ENCODE assay signal across 14 cellular contexts in the genomic region with DNA sequence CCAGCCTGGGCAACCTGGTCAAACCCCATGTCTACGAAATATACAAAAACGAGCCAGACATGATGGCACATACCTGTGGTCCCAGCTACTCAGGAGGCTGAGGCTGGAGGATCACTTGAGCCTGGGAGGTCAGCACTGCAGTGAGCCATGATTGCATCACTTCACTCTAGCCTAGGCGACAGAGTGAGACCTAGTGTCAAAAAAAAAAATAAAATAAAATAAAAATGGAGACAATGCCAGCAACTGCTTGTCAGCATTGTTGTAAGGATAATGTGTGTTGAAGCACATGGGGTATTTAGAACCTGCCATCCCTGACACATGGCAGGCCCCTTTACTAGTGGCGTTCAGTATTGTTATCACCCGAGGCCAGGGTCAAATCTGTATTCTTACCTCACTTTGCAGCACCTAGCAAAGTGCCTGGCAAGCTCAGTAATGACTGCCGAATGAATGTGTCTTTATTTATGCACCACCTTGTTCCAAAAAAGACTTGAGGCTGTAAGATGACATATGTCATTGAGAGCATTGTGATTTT. TPM values are rescaled to one million over a fixed set of nuclear protein-coding genes. Genes with fewer than 3 reads are reported as not detected.
A peak's percentile ranks its signal among the peaks of the same experiment; 100 is the strongest.
DNase-seq lines count a peak whose midpoint lies in the region; ATAC-seq, FAIRE-seq and TF ChIP-seq lines count a peak whose summit lies in the region.
"Had no signal": no experiment of that assay in that cellular context is flagged by ENCODE, and none has a peak within 500 bp of the region (broad histone marks: within the 10 kb centered on the region; RNA-seq: fewer than 3 reads in every experiment).

No MANE protein-coding gene starts in this region.

- no peaks in the 10 kb centered on the region for H4K20me1 ChIP-seq in BLaER1

- no peak for ATAC-seq in activated CD8-positive, alpha-beta T cell treated with anti-CD3 and anti-CD28 coated beads for 36 hours
- no peak for ATAC-seq in GM18498 (IDR thresholded peaks at IDR 0.05; ENCODE audit: unreplicated experiment)

- H3K27ac ChIP-seq in BLaER1 = peak overlapping the region; percentile 93
- no peak overlapping the region for H3K27ac ChIP-seq in CD8-positive, alpha-beta memory T cell (ENCODE audit: low read depth, low read length)
- H3K27ac ChIP-seq: C4-2B had no signal

- H3K36me3 ChIP-seq in BLaER1 = no peaks in the 10 kb centered on the region
- no peaks in the 10 kb centered on the region for H3K36me3 ChIP-seq in CD8-positive, alpha-beta memory T cell (ENCODE audit: insufficient read depth, low read length)
- H3K36me3 ChIP-seq: MG63 had no signal

- no peak for DNase-seq in CD8-positive, alpha-beta memory T cell
- DNase-seq in activated CD8-positive, alpha-beta T cell treated with anti-CD3 and anti-CD28 coated beads for 36 hours = no peak
- DNase-seq in immature natural killer cell (no peak), iPS-NIHi11 (ENCODE audit: low spot score) (no peak), urothelium cell line (ENCODE audit: low spot score) (no peak)
- DNase-seq: cerebellar nuclear complex, MG63, NCI-H2029 treated with DMSO at 0.1 percent for 48 hours, NCI-H69 had no signal

- peaks cover 7 to 8% of the 10 kb centered on the region in 2 donors for H3K27me3 Mint-ChIP-seq in CD8-positive, alpha-beta memory T cell
- H3K27me3 Mint-ChIP-seq in activated CD8-positive, alpha-beta T cell treated with anti-CD3 and anti-CD28 coated beads for 36 hours = no peaks in the 10 kb centered on the region
- H3K27me3 Mint-ChIP-seq in immature natural killer cell (ENCODE audit: low read depth in 3 of 3) = peaks cover 12 to 40% (median 32%) of the 10 kb centered on the region in 3 donors

- POLR2A ChIA-PET in CD8-positive, alpha-beta memory T cell (lab: Charles Lee) = interaction anchor here (1.5 kb wide), 1 partner anchor 16 kb away, joined by 8 read pairs; no protein-coding TSS in a partner anchor
- POLR2A ChIA-PET in activated CD8-positive, alpha-beta T cell treated with anti-CD3 and anti-CD28 coated beads for 36 hours (lab: Charles Lee) = interaction anchor here (0.6 to 1.7 kb wide), 3 partner anchors 15 to 306 kb away, joined by 3 to 7 read pairs (median 4); no protein-coding TSS in a partner anchor

- no peaks in the 10 kb centered on the region for H3K9me3 Mint-ChIP-seq in CD8-positive, alpha-beta memory T cell
- H3K9me3 Mint-ChIP-seq in activated CD8-positive, alpha-beta T cell treated with anti-CD3 and anti-CD28 coated beads for 36 hours = no peaks in the 10 kb centered on the region
- no peaks in the 10 kb centered on the region for H3K9me3 Mint-ChIP-seq in immature natural killer cell

- CTCF ChIA-PET in CD8-positive, alpha-beta memory T cell (lab: Charles Lee) = interaction anchor here (1.2 to 1.6 kb wide), 2 partner anchors 16 to 19 kb away, joined by 5 read pairs; no protein-coding TSS in a partner anchor
- CTCF ChIA-PET in activated CD8-positive, alpha-beta T cell treated with anti-CD3 and anti-CD28 coated beads for 36 hours (lab: Charles Lee) = interaction anchor here (1.0 kb wide), 2 partner anchors 14 to 54 kb away, joined by 3 read pairs; no protein-coding TSS in a partner anchor

- H3K27ac Mint-ChIP-seq in CD8-positive, alpha-beta memory T cell = peak overlapping the region in 7 of 8 donors; percentile 66 to 92 (median 85)
- H3K27ac Mint-ChIP-seq in activated CD8-positive, alpha-beta T cell treated with anti-CD3 and anti-CD28 coated beads for 36 hours = peak overlapping the region; percentile 96
- H3K27ac Mint-ChIP-seq in immature natural killer cell = peak overlapping the region in 3 of 6 donors; percentile 59 to 90 (median 77)

- no peak overlapping the region for H3K4me3 ChIP-seq in BLaER1
- H3K4me3 ChIP-seq in CD8-positive, alpha-beta memory T cell (ENCODE audit: low read length) = peak overlapping the region; percentile 25
- H3K4me3 ChIP-seq: MG63 had no signal

- H3K4me1 Mint-ChIP-seq in CD8-positive, alpha-beta memory T cell = peaks cover 23 to 49% (median 24%) of the 10 kb centered on the region in 3 donors
- peaks cover 47% of the 10 kb centered on the region for H3K4me1 Mint-ChIP-seq in activated CD8-positive, alpha-beta T cell treated with anti-CD3 and anti-CD28 coated beads for 36 hours (ENCODE audit: low read depth)
- peaks cover 15 to 22% of the 10 kb centered on the region in 2 donors for H3K4me1 Mint-ChIP-seq in immature natural killer cell

- peak overlapping the region; percentile 81; the same call in 1 of the 2 replicates for H3K9ac ChIP-seq in BLaER1

- H3K4me2 ChIP-seq in BLaER1 = peak overlapping the region; percentile 86

- no peak for FAIRE-seq in urothelium cell line (lab: Jason Lieb, UNC)
- FAIRE-seq: keratinocyte had no signal

- peak overlapping the region in 5 of 7 donors; percentile 41 to 79 (median 63) for H3K4me3 Mint-ChIP-seq in CD8-positive, alpha-beta memory T cell
- H3K4me3 Mint-ChIP-seq in activated CD8-positive, alpha-beta T cell treated with anti-CD3 and anti-CD28 coated beads for 36 hours = peak overlapping the region; percentile 54
- H3K4me3 Mint-ChIP-seq in immature natural killer cell = peak overlapping the region; percentile 51 to 81 (median 65)

- intact Hi-C loops in activated CD8-positive, alpha-beta T cell treated with anti-CD3 and anti-CD28 coated beads for 36 hours (cut with micrococcal nuclease) = loop anchor here (2.0 kb wide), 1 partner anchor 15 kb away; no protein-coding TSS in a partner anchor

- H3K36me3 Mint-ChIP-seq in CD8-positive, alpha-beta memory T cell = no peaks in the 10 kb centered on the region
- H3K36me3 Mint-ChIP-seq in activated CD8-positive, alpha-beta T cell treated with anti-CD3 and anti-CD28 coated beads for 36 hours (ENCODE audit: low read depth) = no peaks in the 10 kb centered on the region
- peaks cover 0 to 3% (median 0%) of the 10 kb centered on the region in 3 donors for H3K36me3 Mint-ChIP-seq in immature natural killer cell

- peaks cover 100% of the 10 kb centered on the region for H3K4me1 ChIP-seq in BLaER1
- peaks cover 32% of the 10 kb centered on the region for H3K4me1 ChIP-seq in CD8-positive, alpha-beta memory T cell (ENCODE audit: insufficient read depth, low read length)

- H3K27me3 ChIP-seq in BLaER1 = no peaks in the 10 kb centered on the region
- H3K27me3 ChIP-seq in CD8-positive, alpha-beta memory T cell (ENCODE audit: insufficient read depth, low read length, poor library complexity, severe bottlenecking) = no peaks in the 10 kb centered on the region
- H3K27me3 ChIP-seq: MG63 had no signal

- no peak for TF ChIP-seq CTCF in activated CD8-positive, alpha-beta T cell treated with anti-CD3 and anti-CD28 coated beads for 36 hours (IDR thresholded peaks at IDR 0.05)

- H3K9me3 ChIP-seq in BLaER1 = no peaks in the 10 kb centered on the region
- no peaks in the 10 kb centered on the region for H3K9me3 ChIP-seq in CD8-positive, alpha-beta memory T cell (ENCODE audit: low read length)
- H3K9me3 ChIP-seq: MG63 had no signal

RNA-seq across cellular contexts. Expression of a gene that starts 32.4 kb away (rescaled TPM):
- total RNA-seq in CD8-positive, alpha-beta memory T cell = not detected
- polyA plus RNA-seq in CD8-positive, alpha-beta memory T cell = 0.05 TPM
- total RNA-seq in activated CD8-positive, alpha-beta T cell treated with anti-CD3 and anti-CD28 coated beads for 36 hours = under 1 TPM in 1 of 2 experiments, not detected in 1; 0.09 TPM
- polyA plus RNA-seq in immature natural killer cell = under 1 TPM in 1 of 3 donors, not detected in 2; 0.04 TPM
- total RNA-seq: mononuclear cell had no signal
- polyA plus RNA-seq: keratinocyte had no signal

RNA-seq across cellular contexts. Expression of a gene that starts 55.2 kb away (rescaled TPM):
- 10 to 100 TPM; 31.4 to 32.3 TPM for total RNA-seq in CD8-positive, alpha-beta memory T cell
- polyA plus RNA-seq in CD8-positive, alpha-beta memory T cell = 22.2 TPM
- 10 to 100 TPM; 40.7 to 43.2 TPM for total RNA-seq in activated CD8-positive, alpha-beta T cell treated with anti-CD3 and anti-CD28 coated beads for 36 hours
- polyA plus RNA-seq in immature natural killer cell = 10 to 100 TPM in 2 of 3 donors, 1 to 10 TPM in 1; 9.0 to 15.8 (median 10.4) TPM
